2 cellular contexts compared by ENCODE assay signal in genomic region chr22:12603399-12603798, GRCh38.
TF ChIP-seq lines count a peak whose summit lies in the region.

No MANE protein-coding gene starts in this region.

TF ChIP-seq in K562, 482 proteins besides CTCF, POLR2A, EP300 and RAD21 (continued from another document):
- TF ChIP-seq MAFK (IDR thresholded peaks at IDR 0.05; ENCODE audit: low read length) (peak; percentile 30; the same call in 1 of the 2 replicates), MAFG (tag; conservative IDR thresholded peaks at IDR 0.05) (peak; percentile 49; the same call in 1 of the 2 replicates), ZNF316 (IDR thresholded peaks at IDR 0.05) (peak; percentile 73)

TF ChIP-seq in HepG2, 621 proteins besides CTCF, POLR2A, EP300 and RAD21 (continued from another document):
- peak; percentile 53 for TF ChIP-seq MAFF (IDR thresholded peaks at IDR 0.05; ENCODE audit: low read depth, low read length)
